ENCODE assay signal across 29 cellular contexts in the genomic region with DNA sequence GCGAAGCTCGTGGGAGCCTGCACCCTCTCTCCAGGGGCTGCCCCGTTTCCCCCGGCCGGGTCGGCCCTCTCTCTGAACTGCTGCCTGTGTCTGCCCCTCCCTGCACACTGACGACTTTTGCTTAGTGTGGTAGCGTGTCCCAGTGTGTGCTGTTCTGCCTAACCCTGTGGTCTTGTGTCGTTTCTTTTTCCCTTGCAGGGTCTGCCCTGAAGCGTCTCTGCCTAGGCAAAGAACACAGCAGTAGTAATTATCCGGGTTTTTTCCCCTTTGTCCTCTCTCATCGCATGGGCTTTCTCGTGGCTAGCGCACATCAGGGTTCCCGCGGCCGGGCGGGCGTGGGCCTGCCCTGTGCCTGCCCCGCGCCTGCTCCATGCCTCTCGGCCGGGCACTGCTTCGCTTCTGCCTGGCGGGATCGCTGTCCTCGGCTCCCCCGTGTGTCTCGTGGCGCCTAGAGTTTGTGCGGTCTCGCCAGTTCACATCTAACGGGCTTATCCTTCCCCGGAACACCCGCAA.
DNase-seq lines count a peak whose midpoint lies in the region; ATAC-seq, FAIRE-seq and TF ChIP-seq lines count a peak whose summit lies in the region.
"Had no signal": no experiment of that assay in that cellular context is flagged by ENCODE, and none has a peak within 500 bp of the region (broad histone marks: within the 10 kb centered on the region; RNA-seq: fewer than 3 reads in every experiment).

No MANE protein-coding gene starts in this region.

- no peak overlapping the region for H3K4me3 ChIP-seq in K562
- H3K4me3 ChIP-seq: hepatocyte, lower lobe of right lung, prostate gland, SJSA1, upper lobe of right lung had no signal

- H3K27me3 ChIP-seq in K562 (ENCODE audit: control insufficient read depth in 2 of 2, insufficient read depth in 2 of 2, low read length in 2 of 2) = peaks cover 32 to 67% of the 10 kb centered on the region in 2 experiments
- H3K27me3 ChIP-seq: BE2C, hepatocyte, SJSA1, upper lobe of right lung had no signal

- no peak overlapping the region for H3K27ac ChIP-seq in K562 (ENCODE audit: extremely low read depth, low read depth, low read length)
- H3K27ac ChIP-seq: hepatocyte, lower lobe of right lung, SJSA1, upper lobe of right lung had no signal

- no peak overlapping the region; a peak in 1 of 4 replicates for H3K9ac ChIP-seq in K562 (ENCODE audit: insufficient read depth in 1 of 2, low read depth in 2 of 2, low read length in 2 of 2)

- H3K9me3 ChIP-seq in K562 (replicated peaks; ENCODE audit: control insufficient read depth, insufficient read depth, low read depth, low read length) = no peaks in the 10 kb centered on the region
- H3K9me3 ChIP-seq: BE2C, lower lobe of right lung, prostate gland, SJSA1, upper lobe of right lung had no signal

- no peak for TF ChIP-seq RAD21 in K562 (CRISPR knock-in tag; conservative IDR thresholded peaks at IDR 0.05 in 1 of 2, IDR thresholded peaks at IDR 0.05 in 1 of 2)

- no peak overlapping the region for H3K4me2 ChIP-seq in K562 (ENCODE audit: insufficient read depth, low read length)
- H3K4me2 ChIP-seq: hepatocyte had no signal

- no peak overlapping the region for H2AFZ ChIP-seq in K562 (ENCODE audit: low read depth, low read length)
- H2AFZ ChIP-seq: hepatocyte had no signal

- H3K9me3 Mint-ChIP-seq in activated naive CD4-positive, alpha-beta T cell treated with anti-CD3 and anti-CD28 coated beads for 36 hours = no peaks in the 10 kb centered on the region
- no peaks in the 10 kb centered on the region for H3K9me3 Mint-ChIP-seq in activated naive CD4-positive, alpha-beta T cell treated with anti-CD3 and anti-CD28 coated beads, Interleukin-2, amount 10 ng/mL, durations not matched to agents 7 days and 5 days
- H3K9me3 Mint-ChIP-seq: activated CD4-positive, alpha-beta T cell treated with anti-CD3 and anti-CD28 coated beads, Interleukin-2, amount 10 ng/mL, durations not matched to agents 7 days and 5 days; activated naive CD8-positive, alpha-beta T cell treated with anti-CD3 and anti-CD28 coated beads, Interleukin-2, amount 10 ng/mL, durations not matched to agents 7 days and 5 days; T-helper 1 cell treated with Interleukin-12 subunit alpha and Interleukin-12 subunit beta and Interleukin-4 antibody, amounts not matched to agents 30 μg/mL and 1 μg/mL, for 36 hours had no signal

- H3K9me1 ChIP-seq in K562 (ENCODE audit: control insufficient read depth, insufficient read depth, low read length) = no peaks in the 10 kb centered on the region

- peaks cover 13% of the 10 kb centered on the region for H4K20me1 ChIP-seq in K562 (replicated peaks; ENCODE audit: control insufficient read depth, insufficient read depth, low read length)

- no peak for FAIRE-seq in K562 (lab: Jason Lieb, UNC)
- FAIRE-seq: RCC 7860 had no signal

- no peak for TF ChIP-seq POLR2A in K562 (conservative IDR thresholded peaks at IDR 0.05)

- H3K4me3 Mint-ChIP-seq in activated naive CD4-positive, alpha-beta T cell treated with anti-CD3 and anti-CD28 coated beads for 36 hours = no peak overlapping the region
- H3K4me3 Mint-ChIP-seq in activated naive CD4-positive, alpha-beta T cell treated with anti-CD3 and anti-CD28 coated beads, Interleukin-2, amount 10 ng/mL, durations not matched to agents 7 days and 5 days = no peak overlapping the region
- H3K4me3 Mint-ChIP-seq: activated CD4-positive, alpha-beta T cell treated with anti-CD3 and anti-CD28 coated beads, Interleukin-2, amount 10 ng/mL, durations not matched to agents 7 days and 5 days; activated naive CD8-positive, alpha-beta T cell treated with anti-CD3 and anti-CD28 coated beads, Interleukin-2, amount 10 ng/mL, durations not matched to agents 7 days and 5 days; T-helper 1 cell treated with Interleukin-12 subunit alpha and Interleukin-12 subunit beta and Interleukin-4 antibody, amounts not matched to agents 30 μg/mL and 1 μg/mL, for 36 hours had no signal

- in situ Hi-C loops in K562 (cut with MboI) = loop anchor here (10.0 to 25.0 kb wide), 2 partner anchors 202 to 294 kb away; no protein-coding TSS in a partner anchor

- POLR2A ChIA-PET in K562 (lab: Yijun Ruan, JAX) (interaction anchor here (0.8 kb wide), 1 partner anchor 19 kb away, joined by 4 read pairs; no protein-coding TSS in a partner anchor), GM10248 (lab: Yijun Ruan, JAX) (no interaction called here)

- H3K4me1 ChIP-seq in K562 (replicated peaks in 1 of 2; ENCODE audit: control insufficient read depth in 2 of 2, insufficient read depth in 2 of 2, low read length in 2 of 2) = peaks cover 0 to 12% of the 10 kb centered on the region in 2 experiments; a peak in 1 of 5 replicates
- H3K4me1 ChIP-seq: BE2C, prostate gland, SJSA1, upper lobe of right lung had no signal

- TF ChIP-seq CTCF in K562 (IDR thresholded peaks at IDR 0.05 in 2 of 3, conservative IDR thresholded peaks at IDR 0.05 in 1 of 3; ENCODE audit: insufficient read depth in 2 of 3, low read depth in 1 of 3, low read length in 3 of 3) (no peak), GM10248 (IDR thresholded peaks at IDR 0.05; ENCODE audit: control extremely low read depth, extremely low read depth, low read depth, missing control alignments) (no peak)

- no peak for ATAC-seq in K562
- ATAC-seq in left lobe of liver = no peak
- ATAC-seq: lower lobe of right lung, upper lobe of right lung had no signal

- BruUV-seq in K562 (replicated peaks; lab: Mats Ljungman, UMichigan) = no TSS peak

- intact Hi-C loops in activated naive CD4-positive, alpha-beta T cell treated with anti-CD3 and anti-CD28 coated beads for 36 hours (cut with micrococcal nuclease) = no loop called here
- intact Hi-C loops in K562 (cut with micrococcal nuclease) = loop anchor here (5.0 kb wide), 1 partner anchor 49 kb away; no protein-coding TSS in a partner anchor

- WGBS in K562 (ENCODE audit: insufficient coverage, low coverage, missing lambda C conversion rate) = 11% methylated on average over 35 of the region's 35 CpGs

- peak overlapping the region; percentile 17 for H3K27ac Mint-ChIP-seq in activated naive CD4-positive, alpha-beta T cell treated with anti-CD3 and anti-CD28 coated beads for 36 hours
- no peak overlapping the region for H3K27ac Mint-ChIP-seq in activated naive CD4-positive, alpha-beta T cell treated with anti-CD3 and anti-CD28 coated beads, Interleukin-2, amount 10 ng/mL, durations not matched to agents 7 days and 5 days
- H3K27ac Mint-ChIP-seq: activated CD4-positive, alpha-beta T cell treated with anti-CD3 and anti-CD28 coated beads, Interleukin-2, amount 10 ng/mL, durations not matched to agents 7 days and 5 days; activated naive CD8-positive, alpha-beta T cell treated with anti-CD3 and anti-CD28 coated beads, Interleukin-2, amount 10 ng/mL, durations not matched to agents 7 days and 5 days; T-helper 1 cell treated with Interleukin-12 subunit alpha and Interleukin-12 subunit beta and Interleukin-4 antibody, amounts not matched to agents 30 μg/mL and 1 μg/mL, for 36 hours had no signal

- H3K27me3 Mint-ChIP-seq in activated naive CD4-positive, alpha-beta T cell treated with anti-CD3 and anti-CD28 coated beads for 36 hours (ENCODE audit: low read depth) = no peaks in the 10 kb centered on the region
- peaks cover 14% of the 10 kb centered on the region for H3K27me3 Mint-ChIP-seq in activated naive CD4-positive, alpha-beta T cell treated with anti-CD3 and anti-CD28 coated beads, Interleukin-2, amount 10 ng/mL, durations not matched to agents 7 days and 5 days

- no peaks in the 10 kb centered on the region for H3K36me3 ChIP-seq in K562 (ENCODE audit: control insufficient read depth, insufficient read depth, low read length)
- H3K36me3 ChIP-seq: BE2C, lower lobe of right lung, prostate gland, SJSA1, upper lobe of right lung had no signal

- no peaks in the 10 kb centered on the region for H3K4me1 Mint-ChIP-seq in activated naive CD4-positive, alpha-beta T cell treated with anti-CD3 and anti-CD28 coated beads for 36 hours (ENCODE audit: low read depth)
- peaks cover 10% of the 10 kb centered on the region for H3K4me1 Mint-ChIP-seq in activated naive CD4-positive, alpha-beta T cell treated with anti-CD3 and anti-CD28 coated beads, Interleukin-2, amount 10 ng/mL, durations not matched to agents 7 days and 5 days

- DNase-seq in activated naive CD4-positive, alpha-beta T cell treated with anti-CD3 and anti-CD28 coated beads for 36 hours = no peak
- DNase-seq in activated naive CD4-positive, alpha-beta T cell treated with anti-CD3 and anti-CD28 coated beads, Interleukin-2, amount 10 ng/mL, durations not matched to agents 7 days and 5 days = no peak
- DNase-seq in K562 (ENCODE audit: extremely low read depth in 1 of 4, low spot score in 3 of 4) (no peak), mucosa of gallbladder (ENCODE audit: low spot score) (peak; percentile 2), ureter (ENCODE audit: low spot score) (peak; percentile 10), NCI-H2107 (lab: John Stamatoyannopoulos, UW) (no peak), GM10248 (ENCODE audit: extremely low spot score) (no peak), left lobe of liver (ENCODE audit: low spot score) (no peak)
- DNase-seq: activated CD4-positive, alpha-beta T cell treated with anti-CD3 and anti-CD28 coated beads, Interleukin-2, amount 10 ng/mL, durations not matched to agents 7 days and 5 days; activated CD8-positive, alpha-beta memory T cell treated with anti-CD3 and anti-CD28 coated beads, Interleukin-2, amount 50 U/mL, for 48 hours; activated naive CD8-positive, alpha-beta T cell treated with anti-CD3 and anti-CD28 coated beads, Interleukin-2, amount 10 ng/mL, durations not matched to agents 7 days and 5 days; BE2C; DMS79; effector CD8-positive, alpha-beta T cell; erythroblast; GF-D8; GOT3; KG1; lower lobe of right lung; MM.1S; NCI-H1417; NCI-H2171; NCI-H524 treated with DMSO at 0.1 percent for 48 hours; upper lobe of right lung had no signal

- H3K36me3 Mint-ChIP-seq in activated naive CD4-positive, alpha-beta T cell treated with anti-CD3 and anti-CD28 coated beads for 36 hours (ENCODE audit: low read depth) = no peaks in the 10 kb centered on the region
- no peaks in the 10 kb centered on the region for H3K36me3 Mint-ChIP-seq in activated naive CD4-positive, alpha-beta T cell treated with anti-CD3 and anti-CD28 coated beads, Interleukin-2, amount 10 ng/mL, durations not matched to agents 7 days and 5 days
- H3K36me3 Mint-ChIP-seq: activated naive CD8-positive, alpha-beta T cell treated with anti-CD3 and anti-CD28 coated beads, Interleukin-2, amount 10 ng/mL, durations not matched to agents 7 days and 5 days had no signal

- H3K79me2 ChIP-seq in K562 (ENCODE audit: control insufficient read depth, insufficient read depth, low read length) = no peaks in the 10 kb centered on the region
- H3K79me2 ChIP-seq: hepatocyte had no signal

- CTCF ChIA-PET in activated naive CD4-positive, alpha-beta T cell treated with anti-CD3 and anti-CD28 coated beads for 36 hours (lab: Charles Lee) = interaction anchor here (0.6 kb wide), 1 partner anchor 275 kb away, joined by 3 read pairs; no protein-coding TSS in a partner anchor
- CTCF ChIA-PET in activated naive CD4-positive, alpha-beta T cell treated with anti-CD3 and anti-CD28 coated beads, Interleukin-2, amount 10 ng/mL, durations not matched to agents 7 days and 5 days (lab: Charles Lee) = no interaction called here
- CTCF ChIA-PET in K562 (lab: Yijun Ruan, JAX; ENCODE audit: low intra/inter-chr PET ratio) (no interaction called here), GM10248 (lab: Yijun Ruan, JAX) (no interaction called here)

- no peak for TF ChIP-seq EP300 in K562 (IDR thresholded peaks at IDR 0.05; ENCODE audit: low read length)

Comparison
In these comparisons a context has a peak if more than half of its experiments do, and no peak if none do; other contexts are left out.
1. DNase-seq: peak in mucosa of gallbladder (single experiment) and ureter (single experiment); none in activated naive CD4-positive, alpha-beta T cell treated with anti-CD3 and anti-CD28 coated beads for 36 hours (single experiment), activated naive CD4-positive, alpha-beta T cell treated with anti-CD3 and anti-CD28 coated beads, Interleukin-2, amount 10 ng/mL, durations not matched to agents 7 days and 5 days (single experiment), K562 (0 of 4), NCI-H2107 (single experiment), GM10248 (single experiment) and left lobe of liver (single experiment).